17 cellular contexts compared by ENCODE assay signal in genomic region chr4:57410331-57411052, GRCh38.
DNase-seq lines count a peak whose midpoint lies in the region; ATAC-seq and TF ChIP-seq lines count a peak whose summit lies in the region.
"Had no signal": no experiment of that assay in that cellular context is flagged by ENCODE, and none has a peak within 500 bp of the region (broad histone marks: within the 10 kb centered on the region; RNA-seq: fewer than 3 reads in every experiment).

No MANE protein-coding gene starts in this region.

- H4K91ac ChIP-seq in trophoblast cell (ENCODE audit: low read depth, low read length) = no peak overlapping the region

- no peak overlapping the region for H3K4me2 ChIP-seq in trophoblast cell (ENCODE audit: low read length)
- H3K4me2 ChIP-seq: BLaER1 had no signal

- ATAC-seq in thoracic aorta (ENCODE audit: insufficient number of reproducible peaks, low FRiP score, low read depth) = peak; percentile 64
- ATAC-seq: gastrocnemius medialis; mucosa of descending colon; stimulated activated naive B cell treated with anti-CD40 and anti-IgM and Interleukin-4, amounts not matched to agents 10 μg/mL and 1 μg/mL and 100 μg/mL, for 72 hours had no signal

- H3K4me1 ChIP-seq in mesodermal cell (ENCODE audit: control insufficient read depth, insufficient read depth, low read length, poor library complexity, severe bottlenecking) = no peaks in the 10 kb centered on the region
- H3K4me1 ChIP-seq in thoracic aorta (ENCODE audit: control insufficient read depth in 1 of 2, low read depth in 2 of 2) = peaks cover 16 to 53% of the 10 kb centered on the region in 2 donors
- no peaks in the 10 kb centered on the region for H3K4me1 ChIP-seq in trophoblast cell (ENCODE audit: control insufficient read depth in 1 of 2, insufficient read depth in 2 of 2, low read length in 2 of 2)
- H3K4me1 ChIP-seq: BLaER1, gastrocnemius medialis, SJCRH30 had no signal

- H3K36me3 ChIP-seq in mesodermal cell (ENCODE audit: control insufficient read depth, insufficient read depth, low read length) = no peaks in the 10 kb centered on the region
- no peaks in the 10 kb centered on the region for H3K36me3 ChIP-seq in thoracic aorta
- H3K36me3 ChIP-seq in trophoblast cell (ENCODE audit: control insufficient read depth in 1 of 2, insufficient read depth in 2 of 2, low read length in 2 of 2) = no peaks in the 10 kb centered on the region
- H3K36me3 ChIP-seq: BLaER1, cardiac muscle cell, gastrocnemius medialis, SJCRH30 had no signal

- no peak overlapping the region for H2BK12ac ChIP-seq in trophoblast cell (ENCODE audit: low read length)

- no peak overlapping the region for H3K18ac ChIP-seq in trophoblast cell (ENCODE audit: low read length)

- H3K79me1 ChIP-seq in trophoblast cell (ENCODE audit: low read length) = peaks cover 2% of the 10 kb centered on the region

- 75 to 82% methylated on average over 5 of the region's 5 CpGs for WGBS in mesodermal cell (ENCODE audit: insufficient coverage in 2 of 2), 2 experiments
- WGBS in trophoblast cell (ENCODE audit: extremely low coverage, insufficient coverage, insufficient read length) = no CpG with 5 or more reads among the region's 5 CpGs

- H2AFZ ChIP-seq in trophoblast cell (ENCODE audit: insufficient read depth, low read length, poor library complexity) = no peak overlapping the region

- no peak overlapping the region for H2AK5ac ChIP-seq in trophoblast cell (ENCODE audit: low read length)

- H3K23ac ChIP-seq in trophoblast cell (ENCODE audit: low read length) = no peak overlapping the region

- no peaks in the 10 kb centered on the region for H3K79me2 ChIP-seq in trophoblast cell (ENCODE audit: control insufficient read depth, insufficient read depth, low read length, poor library complexity)

- no peak overlapping the region for H4K8ac ChIP-seq in trophoblast cell (ENCODE audit: low read depth, low read length)

- peak; percentile 45 for DNase-seq in RPMI7951 (ENCODE audit: low read depth)
- DNase-seq in foreskin melanocyte = peak; percentile 93
- no peak for DNase-seq in thoracic aorta (ENCODE audit: low spot score)
- DNase-seq in trophoblast cell = no peak
- DNase-seq in OCI-M2 (lab: John Stamatoyannopoulos, UW; ENCODE audit: unreplicated experiment) = no peak
- no peak for DNase-seq in NCI-H187 treated with DMSO at 0.1 percent for 48 hours (lab: John Stamatoyannopoulos, UW)
- DNase-seq: activated naive CD4-positive, alpha-beta T cell treated with anti-CD3 and anti-CD28 coated beads, Interleukin-2, amount 50 U/mL, for 16 hours; endodermal cell; gastrocnemius medialis; mucosa of descending colon; NCI-H1417 treated with DMSO at 0.1 percent for 48 hours; NCI-H345; SJCRH30; stimulated activated naive B cell treated with anti-CD40 and anti-IgM and Interleukin-4, amounts not matched to agents 10 μg/mL and 1 μg/mL and 100 μg/mL, for 72 hours had no signal

- H2BK5ac ChIP-seq in trophoblast cell (ENCODE audit: low read depth, low read length, poor library complexity) = no peak overlapping the region

- TF ChIP-seq CTCF in thoracic aorta (IDR thresholded peaks at IDR 0.05) = no peak

- H3K4ac ChIP-seq in trophoblast cell (ENCODE audit: low read depth, low read length) = no peak overlapping the region

- no peaks in the 10 kb centered on the region for H3K27me3 ChIP-seq in thoracic aorta (replicated peaks; ENCODE audit: insufficient read depth)
- H3K27me3 ChIP-seq in trophoblast cell (ENCODE audit: insufficient read depth, low read length) = no peaks in the 10 kb centered on the region
- H3K27me3 ChIP-seq: BLaER1, cardiac muscle cell, gastrocnemius medialis had no signal

- H3K4me3 ChIP-seq in mesodermal cell (ENCODE audit: extremely low read depth, insufficient read depth, low read length, poor library complexity, severe bottlenecking) = no peak overlapping the region
- H3K4me3 ChIP-seq in thoracic aorta = peak overlapping the region; percentile 34
- no peak overlapping the region for H3K4me3 ChIP-seq in trophoblast cell (ENCODE audit: low read depth, low read length)
- H3K4me3 ChIP-seq: BLaER1, cardiac muscle cell, gastrocnemius medialis, mucosa of descending colon, SJCRH30 had no signal

- no peak overlapping the region for H3K14ac ChIP-seq in trophoblast cell (ENCODE audit: low read length)

- no peaks in the 10 kb centered on the region for H3K9me3 ChIP-seq in mesodermal cell (ENCODE audit: control insufficient read depth, low read length)
- no peaks in the 10 kb centered on the region for H3K9me3 ChIP-seq in thoracic aorta
- no peaks in the 10 kb centered on the region for H3K9me3 ChIP-seq in trophoblast cell (ENCODE audit: insufficient read depth, low read depth, low read length)
- H3K9me3 ChIP-seq: BLaER1, gastrocnemius medialis, mucosa of descending colon, SJCRH30 had no signal

- no peak overlapping the region for H2BK120ac ChIP-seq in trophoblast cell (ENCODE audit: insufficient read depth, low read length, poor library complexity)

- no peak overlapping the region for H4K12ac ChIP-seq in trophoblast cell (ENCODE audit: low read depth, low read length)

- H3K27ac ChIP-seq in mesodermal cell (ENCODE audit: low read depth, low read length, severe bottlenecking) = peak overlapping the region; percentile 78
- peak overlapping the region; percentile 77 to 88 for H3K27ac ChIP-seq in thoracic aorta
- H3K27ac ChIP-seq in trophoblast cell (ENCODE audit: low read depth, low read length) = no peak overlapping the region
- H3K27ac ChIP-seq: BLaER1, cardiac muscle cell, gastrocnemius medialis, SJCRH30 had no signal

- H3K9ac ChIP-seq in trophoblast cell (ENCODE audit: low read length) = no peak overlapping the region
- H3K9ac ChIP-seq: BLaER1 had no signal

Comparison
In these comparisons a context has a peak if more than half of its experiments do, and no peak if none do; other contexts are left out.
1. DNase-seq: peak in RPMI7951 (single experiment) and foreskin melanocyte (single experiment); none in thoracic aorta (single experiment), trophoblast cell (0 of 2), OCI-M2 (single experiment) and NCI-H187 treated with DMSO at 0.1 percent for 48 hours (single experiment).